ENCODE assay signal across 27 cellular contexts in genomic region chrX:79530310-79531108, GRCh38.
"Had no signal": no experiment of that assay in that cellular context is flagged by ENCODE, and none has a peak within 500 bp of the region (broad histone marks: within the 10 kb centered on the region; RNA-seq: fewer than 3 reads in every experiment).

No MANE protein-coding gene starts in this region.

- ATAC-seq: stimulated activated effector memory CD8-positive, alpha-beta T cell treated with anti-CD3 and anti-CD28 coated beads, Interleukin-12 subunit alpha, Interleukin-12 subunit beta, amount 100 ng/mL, for 72 hours; stimulated activated memory B cell treated with anti-CD40 and anti-IgM and Interleukin-4, amounts not matched to agents 10 μg/mL and 1 μg/mL and 100 μg/mL, for 72 hours; stimulated activated naive B cell treated with anti-CD40 and anti-IgM and Interleukin-4, amounts not matched to agents 10 μg/mL and 1 μg/mL and 100 μg/mL, for 72 hours; stimulated activated naive CD8-positive, alpha-beta T cell treated with anti-CD3 and anti-CD28 coated beads, Interleukin-15, amount 100 ng/mL, for 72 hours; stimulated activated naive CD8-positive, alpha-beta T cell treated with anti-CD3 and anti-CD28 coated beads, Interleukin-15, Interleukin-2, amounts not matched to agents 100 U/mL and 50 U/mL, for 24 hours; upper lobe of right lung had no signal

- H3K9me3 ChIP-seq: suprapubic skin, testis, thoracic aorta, thyroid gland, tibial nerve, transverse colon, upper lobe of right lung, uterus, vagina had no signal

- H3K4me3 ChIP-seq: stomach, suprapubic skin, testis, thoracic aorta, thyroid gland, tibial artery, tibial nerve, transverse colon, upper lobe of left lung, upper lobe of right lung, uterus, vagina had no signal

- H3K27me3 ChIP-seq: stomach, suprapubic skin, testis, thyroid gland, tibial artery, tibial nerve, transverse colon, upper lobe of left lung, upper lobe of right lung, uterus, vagina had no signal

- FAIRE-seq: urothelium cell line had no signal

- DNase-seq: stimulated activated CD4-positive, alpha-beta T cell treated with anti-CD3 and anti-CD28 coated beads, Interleukin-2, amount 100 ng/mL, for 48 hours; stimulated activated CD4-positive, alpha-beta T cell treated with anti-CD3 and anti-CD28 coated beads, Interleukin-4, amount 100 ng/mL, for 1 hour; stimulated activated CD4-positive, alpha-beta T cell treated with anti-CD3 and anti-CD28 coated beads, Interleukin-4, amount 100 ng/mL, for 24 hours; stimulated activated CD4-positive, alpha-beta T cell treated with anti-CD3 and anti-CD28 coated beads, Interleukin-4, amount 100 ng/mL, for 4 hours; stimulated activated CD8-positive, alpha-beta memory T cell treated with anti-CD3 and anti-CD28 coated beads, Interleukin-4, amount 100 ng/mL, for 48 hours; stimulated activated naive B cell treated with anti-CD40 and anti-IgM and Interleukin-4, amounts not matched to agents 10 μg/mL and 1 μg/mL and 100 μg/mL, for 72 hours; stimulated activated naive CD4-positive, alpha-beta T cell; stimulated activated naive CD4-positive, alpha-beta T cell treated with Interleukin-2 at 50 U/mL for 16 hours; stimulated activated naive CD8-positive, alpha-beta T cell treated with anti-CD3 and anti-CD28 coated beads, Interleukin-15, amount 100 ng/mL, for 72 hours; stimulated activated naive CD8-positive, alpha-beta T cell treated with anti-CD3 and anti-CD28 coated beads, Interleukin-15, Interleukin-2, amounts not matched to agents 100 U/mL and 50 U/mL, for 24 hours; stomach; substantia nigra; testis; thyroid gland; tibial artery; transverse colon; trophoblast cell; upper lobe of right lung; uterus had no signal

- H3K4me1 ChIP-seq: stomach, suprapubic skin, testis, thyroid gland, tibial artery, tibial nerve, transverse colon, upper lobe of left lung, upper lobe of right lung, uterus, vagina had no signal

- H3K27ac ChIP-seq: stomach, suprapubic skin, testis, thoracic aorta, thyroid gland, tibial artery, tibial nerve, transverse colon, upper lobe of left lung, upper lobe of right lung, uterus, vagina had no signal

- H3K36me3 ChIP-seq: stomach, suprapubic skin, thoracic aorta, thyroid gland, tibial artery, tibial nerve, transverse colon, upper lobe of left lung, upper lobe of right lung, uterus, vagina had no signal
